1 cellular context compared by ENCODE assay signal in the genomic region with DNA sequence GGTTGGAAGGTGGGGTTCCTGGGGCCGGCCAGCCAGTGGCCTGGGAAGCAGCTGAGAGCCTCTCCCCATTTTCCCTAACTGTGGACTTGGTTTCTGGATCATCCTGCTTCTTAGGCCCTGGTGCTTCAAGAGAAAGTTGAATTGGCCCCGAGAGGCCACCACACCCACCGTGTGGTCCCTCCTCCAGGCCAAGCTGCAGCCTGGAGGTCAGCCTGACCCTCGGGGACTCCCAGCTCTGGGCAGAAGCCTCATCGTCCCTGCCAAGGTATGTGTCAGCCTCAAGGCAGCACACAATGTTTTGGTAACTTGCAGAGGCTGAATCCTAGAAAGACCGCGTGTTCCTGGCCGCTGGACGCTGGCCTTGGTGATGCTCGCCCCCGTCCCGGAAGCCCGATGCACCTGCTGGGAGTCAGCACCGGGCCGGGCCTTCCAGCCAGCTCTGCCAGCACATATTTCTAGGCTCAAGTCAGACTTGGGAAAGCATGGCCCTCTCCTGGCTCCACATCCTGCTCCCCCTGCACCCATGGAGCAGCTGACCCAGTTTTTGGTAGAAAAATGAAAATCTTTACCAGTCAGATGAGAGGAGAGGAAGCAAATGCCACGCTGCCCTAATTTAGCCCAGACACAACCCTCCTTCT.
TF ChIP-seq lines count a peak whose summit lies in the region.

No MANE protein-coding gene starts in this region.

TF ChIP-seq in HepG2, 621 proteins besides CTCF, POLR2A, EP300 and RAD21 (continued from another document and continues in another):
- TF ChIP-seq, protein P1, sequence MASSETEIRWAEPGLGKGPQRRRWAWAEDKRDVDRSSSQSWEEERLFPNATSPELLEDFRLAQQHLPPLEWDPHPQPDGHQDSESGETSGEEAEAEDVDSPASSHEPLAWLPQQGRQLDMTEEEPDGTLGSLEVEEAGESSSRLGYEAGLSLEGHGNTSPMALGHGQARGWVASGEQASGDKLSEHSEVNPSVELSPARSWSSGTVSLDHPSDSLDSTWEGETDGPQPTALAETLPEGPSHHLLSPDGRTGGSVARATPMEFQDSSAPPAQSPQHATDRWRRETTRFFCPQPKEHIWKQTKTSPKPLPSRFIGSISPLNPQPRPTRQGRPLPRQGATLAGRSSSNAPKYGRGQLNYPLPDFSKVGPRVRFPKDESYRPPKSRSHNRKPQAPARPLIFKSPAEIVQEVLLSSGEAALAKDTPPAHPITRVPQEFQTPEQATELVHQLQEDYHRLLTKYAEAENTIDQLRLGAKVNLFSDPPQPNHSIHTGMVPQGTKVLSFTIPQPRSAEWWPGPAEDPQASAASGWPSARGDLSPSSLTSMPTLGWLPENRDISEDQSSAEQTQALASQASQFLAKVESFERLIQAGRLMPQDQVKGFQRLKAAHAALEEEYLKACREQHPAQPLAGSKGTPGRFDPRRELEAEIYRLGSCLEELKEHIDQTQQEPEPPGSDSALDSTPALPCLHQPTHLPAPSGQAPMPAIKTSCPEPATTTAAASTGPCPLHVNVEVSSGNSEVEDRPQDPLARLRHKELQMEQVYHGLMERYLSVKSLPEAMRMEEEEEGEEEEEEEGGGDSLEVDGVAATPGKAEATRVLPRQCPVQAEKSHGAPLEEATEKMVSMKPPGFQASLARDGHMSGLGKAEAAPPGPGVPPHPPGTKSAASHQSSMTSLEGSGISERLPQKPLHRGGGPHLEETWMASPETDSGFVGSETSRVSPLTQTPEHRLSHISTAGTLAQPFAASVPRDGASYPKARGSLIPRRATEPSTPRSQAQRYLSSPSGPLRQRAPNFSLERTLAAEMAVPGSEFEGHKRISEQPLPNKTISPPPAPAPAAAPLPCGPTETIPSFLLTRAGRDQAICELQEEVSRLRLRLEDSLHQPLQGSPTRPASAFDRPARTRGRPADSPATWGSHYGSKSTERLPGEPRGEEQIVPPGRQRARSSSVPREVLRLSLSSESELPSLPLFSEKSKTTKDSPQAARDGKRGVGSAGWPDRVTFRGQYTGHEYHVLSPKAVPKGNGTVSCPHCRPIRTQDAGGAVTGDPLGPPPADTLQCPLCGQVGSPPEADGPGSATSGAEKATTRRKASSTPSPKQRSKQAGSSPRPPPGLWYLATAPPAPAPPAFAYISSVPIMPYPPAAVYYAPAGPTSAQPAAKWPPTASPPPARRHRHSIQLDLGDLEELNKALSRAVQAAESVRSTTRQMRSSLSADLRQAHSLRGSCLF (CRISPR knock-in tag; IDR thresholded peaks at IDR 0.05; ENCODE audit: borderline replicate concordance): no peak
- no peak for TF ChIP-seq ZNF776 (CRISPR knock-in tag; IDR thresholded peaks at IDR 0.05)
- no peak for TF ChIP-seq ZNF672 (CRISPR knock-in tag; IDR thresholded peaks at IDR 0.05)
- no peak for TF ChIP-seq ZFYVE20 (CRISPR knock-in tag; IDR thresholded peaks at IDR 0.05; ENCODE audit: borderline replicate concordance, low read depth)
- TF ChIP-seq ZNF652 (CRISPR knock-in tag; IDR thresholded peaks at IDR 0.05; ENCODE audit: borderline replicate concordance, low read depth): no peak
- TF ChIP-seq BCL6 (CRISPR knock-in tag; IDR thresholded peaks at IDR 0.05): peak; percentile 82
- TF ChIP-seq ZSCAN20 (CRISPR knock-in tag; IDR thresholded peaks at IDR 0.05; ENCODE audit: borderline replicate concordance): no peak
- TF ChIP-seq MIER3 (CRISPR knock-in tag; IDR thresholded peaks at IDR 0.05; ENCODE audit: borderline replicate concordance): no peak
- no peak for TF ChIP-seq ZNF331 (CRISPR knock-in tag; IDR thresholded peaks at IDR 0.05)
- no peak for TF ChIP-seq ZNF430 (CRISPR knock-in tag; IDR thresholded peaks at IDR 0.05)
- no peak; the same call in 1 of the 2 replicates for TF ChIP-seq ZSCAN29 (CRISPR knock-in tag; conservative IDR thresholded peaks at IDR 0.05)
- no peak for TF ChIP-seq CBX2 (IDR thresholded peaks at IDR 0.05; ENCODE audit: low read depth, low read length)
- TF ChIP-seq CBX2 (CRISPR knock-in tag; IDR thresholded peaks at IDR 0.05; ENCODE audit: low read depth): no peak
- no peak for TF ChIP-seq ATRX (CRISPR knock-in tag; IDR thresholded peaks at IDR 0.05; ENCODE audit: borderline replicate concordance)
- no peak; the same call in 1 of the 2 replicates for TF ChIP-seq HIVEP1 (CRISPR knock-in tag; IDR thresholded peaks at IDR 0.05)
- peak; percentile 8; the same call in 1 of the 2 replicates for TF ChIP-seq ZNF709 (CRISPR knock-in tag; IDR thresholded peaks at IDR 0.05)
- TF ChIP-seq ZC3H13 (CRISPR knock-in tag; IDR thresholded peaks at IDR 0.05): no peak
- 0 out of 2 replicates have a peak, but pooled peaks have one; percentile 11 for TF ChIP-seq HOXA3 (CRISPR knock-in tag; IDR thresholded peaks at IDR 0.05)
- no peak for TF ChIP-seq ZKSCAN1 (IDR thresholded peaks at IDR 0.05; ENCODE audit: low read length)
- TF ChIP-seq, protein P2, sequence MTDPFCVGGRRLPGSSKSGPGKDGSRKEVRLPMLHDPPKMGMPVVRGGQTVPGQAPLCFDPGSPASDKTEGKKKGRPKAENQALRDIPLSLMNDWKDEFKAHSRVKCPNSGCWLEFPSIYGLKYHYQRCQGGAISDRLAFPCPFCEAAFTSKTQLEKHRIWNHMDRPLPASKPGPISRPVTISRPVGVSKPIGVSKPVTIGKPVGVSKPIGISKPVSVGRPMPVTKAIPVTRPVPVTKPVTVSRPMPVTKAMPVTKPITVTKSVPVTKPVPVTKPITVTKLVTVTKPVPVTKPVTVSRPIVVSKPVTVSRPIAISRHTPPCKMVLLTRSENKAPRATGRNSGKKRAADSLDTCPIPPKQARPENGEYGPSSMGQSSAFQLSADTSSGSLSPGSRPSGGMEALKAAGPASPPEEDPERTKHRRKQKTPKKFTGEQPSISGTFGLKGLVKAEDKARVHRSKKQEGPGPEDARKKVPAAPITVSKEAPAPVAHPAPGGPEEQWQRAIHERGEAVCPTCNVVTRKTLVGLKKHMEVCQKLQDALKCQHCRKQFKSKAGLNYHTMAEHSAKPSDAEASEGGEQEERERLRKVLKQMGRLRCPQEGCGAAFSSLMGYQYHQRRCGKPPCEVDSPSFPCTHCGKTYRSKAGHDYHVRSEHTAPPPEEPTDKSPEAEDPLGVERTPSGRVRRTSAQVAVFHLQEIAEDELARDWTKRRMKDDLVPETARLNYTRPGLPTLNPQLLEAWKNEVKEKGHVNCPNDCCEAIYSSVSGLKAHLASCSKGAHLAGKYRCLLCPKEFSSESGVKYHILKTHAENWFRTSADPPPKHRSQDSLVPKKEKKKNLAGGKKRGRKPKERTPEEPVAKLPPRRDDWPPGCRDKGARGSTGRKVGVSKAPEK (CRISPR knock-in tag; IDR thresholded peaks at IDR 0.05; ENCODE audit: borderline replicate concordance): no peak
- no peak for TF ChIP-seq MAFG (CRISPR knock-in tag; IDR thresholded peaks at IDR 0.05)
- peak; percentile 80; the same call in 1 of the 2 replicates for TF ChIP-seq KDM5B (CRISPR knock-in tag; IDR thresholded peaks at IDR 0.05; ENCODE audit: borderline replicate concordance)
- TF ChIP-seq, protein P3, sequence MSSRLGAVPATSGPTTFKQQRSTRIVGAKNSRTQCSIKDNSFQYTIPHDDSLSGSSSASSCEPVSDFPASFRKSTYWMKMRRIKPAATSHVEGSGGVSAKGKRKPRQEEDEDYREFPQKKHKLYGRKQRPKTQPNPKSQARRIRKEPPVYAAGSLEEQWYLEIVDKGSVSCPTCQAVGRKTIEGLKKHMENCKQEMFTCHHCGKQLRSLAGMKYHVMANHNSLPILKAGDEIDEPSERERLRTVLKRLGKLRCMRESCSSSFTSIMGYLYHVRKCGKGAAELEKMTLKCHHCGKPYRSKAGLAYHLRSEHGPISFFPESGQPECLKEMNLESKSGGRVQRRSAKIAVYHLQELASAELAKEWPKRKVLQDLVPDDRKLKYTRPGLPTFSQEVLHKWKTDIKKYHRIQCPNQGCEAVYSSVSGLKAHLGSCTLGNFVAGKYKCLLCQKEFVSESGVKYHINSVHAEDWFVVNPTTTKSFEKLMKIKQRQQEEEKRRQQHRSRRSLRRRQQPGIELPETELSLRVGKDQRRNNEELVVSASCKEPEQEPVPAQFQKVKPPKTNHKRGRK (CRISPR knock-in tag; IDR thresholded peaks at IDR 0.05): no peak
- TF ChIP-seq, protein P4, sequence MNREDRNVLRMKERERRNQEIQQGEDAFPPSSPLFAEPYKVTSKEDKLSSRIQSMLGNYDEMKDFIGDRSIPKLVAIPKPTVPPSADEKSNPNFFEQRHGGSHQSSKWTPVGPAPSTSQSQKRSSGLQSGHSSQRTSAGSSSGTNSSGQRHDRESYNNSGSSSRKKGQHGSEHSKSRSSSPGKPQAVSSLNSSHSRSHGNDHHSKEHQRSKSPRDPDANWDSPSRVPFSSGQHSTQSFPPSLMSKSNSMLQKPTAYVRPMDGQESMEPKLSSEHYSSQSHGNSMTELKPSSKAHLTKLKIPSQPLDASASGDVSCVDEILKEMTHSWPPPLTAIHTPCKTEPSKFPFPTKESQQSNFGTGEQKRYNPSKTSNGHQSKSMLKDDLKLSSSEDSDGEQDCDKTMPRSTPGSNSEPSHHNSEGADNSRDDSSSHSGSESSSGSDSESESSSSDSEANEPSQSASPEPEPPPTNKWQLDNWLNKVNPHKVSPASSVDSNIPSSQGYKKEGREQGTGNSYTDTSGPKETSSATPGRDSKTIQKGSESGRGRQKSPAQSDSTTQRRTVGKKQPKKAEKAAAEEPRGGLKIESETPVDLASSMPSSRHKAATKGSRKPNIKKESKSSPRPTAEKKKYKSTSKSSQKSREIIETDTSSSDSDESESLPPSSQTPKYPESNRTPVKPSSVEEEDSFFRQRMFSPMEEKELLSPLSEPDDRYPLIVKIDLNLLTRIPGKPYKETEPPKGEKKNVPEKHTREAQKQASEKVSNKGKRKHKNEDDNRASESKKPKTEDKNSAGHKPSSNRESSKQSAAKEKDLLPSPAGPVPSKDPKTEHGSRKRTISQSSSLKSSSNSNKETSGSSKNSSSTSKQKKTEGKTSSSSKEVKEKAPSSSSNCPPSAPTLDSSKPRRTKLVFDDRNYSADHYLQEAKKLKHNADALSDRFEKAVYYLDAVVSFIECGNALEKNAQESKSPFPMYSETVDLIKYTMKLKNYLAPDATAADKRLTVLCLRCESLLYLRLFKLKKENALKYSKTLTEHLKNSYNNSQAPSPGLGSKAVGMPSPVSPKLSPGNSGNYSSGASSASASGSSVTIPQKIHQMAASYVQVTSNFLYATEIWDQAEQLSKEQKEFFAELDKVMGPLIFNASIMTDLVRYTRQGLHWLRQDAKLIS (CRISPR knock-in tag; IDR thresholded peaks at IDR 0.05): no peak
- no peak for TF ChIP-seq HNRNPL (IDR thresholded peaks at IDR 0.05; ENCODE audit: low read depth, low read length)
- TF ChIP-seq, protein P5, sequence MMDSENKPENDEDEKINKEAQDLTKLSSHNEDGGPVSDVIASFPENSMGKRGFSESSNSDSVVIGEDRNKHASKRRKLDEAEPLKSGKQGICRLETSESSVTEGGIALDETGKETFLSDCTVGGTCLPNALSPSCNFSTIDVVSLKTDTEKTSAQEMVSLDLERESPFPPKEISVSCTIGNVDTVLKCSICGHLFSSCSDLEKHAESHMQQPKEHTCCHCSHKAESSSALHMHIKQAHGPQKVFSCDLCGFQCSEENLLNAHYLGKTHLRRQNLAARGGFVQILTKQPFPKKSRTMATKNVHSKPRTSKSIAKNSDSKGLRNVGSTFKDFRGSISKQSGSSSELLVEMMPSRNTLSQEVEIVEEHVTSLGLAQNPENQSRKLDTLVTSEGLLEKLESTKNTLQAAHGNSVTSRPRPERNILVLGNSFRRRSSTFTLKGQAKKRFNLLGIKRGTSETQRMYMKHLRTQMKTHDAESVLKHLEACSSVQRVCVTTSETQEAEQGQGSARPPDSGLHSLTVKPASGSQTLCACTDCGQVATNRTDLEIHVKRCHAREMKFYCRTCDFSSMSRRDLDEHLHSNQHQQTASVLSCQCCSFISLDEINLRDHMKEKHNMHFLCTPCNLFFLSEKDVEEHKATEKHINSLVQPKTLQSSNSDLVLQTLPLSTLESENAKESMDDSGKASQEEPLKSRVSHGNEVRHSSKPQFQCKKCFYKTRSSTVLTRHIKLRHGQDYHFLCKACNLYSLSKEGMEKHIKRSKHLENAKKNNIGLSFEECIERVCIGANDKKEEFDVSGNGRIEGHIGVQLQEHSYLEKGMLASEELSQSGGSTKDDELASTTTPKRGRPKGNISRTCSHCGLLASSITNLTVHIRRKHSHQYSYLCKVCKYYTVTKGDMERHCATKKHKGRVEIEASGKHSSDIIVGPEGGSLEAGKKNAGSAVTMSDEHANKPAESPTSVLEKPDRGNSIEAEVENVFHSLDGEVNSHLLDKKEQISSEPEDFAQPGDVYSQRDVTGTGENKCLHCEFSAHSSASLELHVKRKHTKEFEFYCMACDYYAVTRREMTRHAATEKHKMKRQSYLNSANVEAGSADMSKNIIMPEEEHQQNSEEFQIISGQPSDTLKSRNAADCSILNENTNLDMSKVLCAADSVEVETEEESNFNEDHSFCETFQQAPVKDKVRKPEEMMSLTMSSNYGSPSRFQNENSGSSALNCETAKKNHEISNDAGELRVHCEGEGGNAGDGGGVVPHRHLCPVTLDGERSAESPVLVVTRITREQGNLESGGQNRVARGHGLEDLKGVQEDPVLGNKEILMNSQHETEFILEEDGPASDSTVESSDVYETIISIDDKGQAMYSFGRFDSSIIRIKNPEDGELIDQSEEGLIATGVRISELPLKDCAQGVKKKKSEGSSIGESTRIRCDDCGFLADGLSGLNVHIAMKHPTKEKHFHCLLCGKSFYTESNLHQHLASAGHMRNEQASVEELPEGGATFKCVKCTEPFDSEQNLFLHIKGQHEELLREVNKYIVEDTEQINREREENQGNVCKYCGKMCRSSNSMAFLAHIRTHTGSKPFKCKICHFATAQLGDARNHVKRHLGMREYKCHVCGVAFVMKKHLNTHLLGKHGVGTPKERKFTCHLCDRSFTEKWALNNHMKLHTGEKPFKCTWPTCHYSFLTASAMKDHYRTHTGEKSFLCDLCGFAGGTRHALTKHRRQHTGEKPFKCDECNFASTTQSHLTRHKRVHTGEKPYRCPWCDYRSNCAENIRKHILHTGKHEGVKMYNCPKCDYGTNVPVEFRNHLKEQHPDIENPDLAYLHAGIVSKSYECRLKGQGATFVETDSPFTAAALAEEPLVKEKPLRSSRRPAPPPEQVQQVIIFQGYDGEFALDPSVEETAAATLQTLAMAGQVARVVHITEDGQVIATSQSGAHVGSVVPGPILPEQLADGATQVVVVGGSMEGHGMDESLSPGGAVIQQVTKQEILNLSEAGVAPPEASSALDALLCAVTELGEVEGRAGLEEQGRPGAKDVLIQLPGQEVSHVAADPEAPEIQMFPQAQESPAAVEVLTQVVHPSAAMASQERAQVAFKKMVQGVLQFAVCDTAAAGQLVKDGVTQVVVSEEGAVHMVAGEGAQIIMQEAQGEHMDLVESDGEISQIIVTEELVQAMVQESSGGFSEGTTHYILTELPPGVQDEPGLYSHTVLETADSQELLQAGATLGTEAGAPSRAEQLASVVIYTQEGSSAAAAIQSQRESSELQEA (CRISPR knock-in tag; IDR thresholded peaks at IDR 0.05; ENCODE audit: not compliant biosample characterization): no peak
- TF ChIP-seq ZNF678 (CRISPR knock-in tag; IDR thresholded peaks at IDR 0.05): 0 out of 2 replicates have a peak, but pooled peaks have one; percentile 38
- no peak for TF ChIP-seq TCF7 (IDR thresholded peaks at IDR 0.05; ENCODE audit: low read depth)
- no peak for TF ChIP-seq NR3C1 (CRISPR knock-in tag; IDR thresholded peaks at IDR 0.05)
- no peak for TF ChIP-seq RARG (CRISPR knock-in tag; IDR thresholded peaks at IDR 0.05; ENCODE audit: low read depth)
- peak; percentile 70 for TF ChIP-seq ELF1 (CRISPR knock-in tag; IDR thresholded peaks at IDR 0.05)
- no peak for TF ChIP-seq ZNF556 (CRISPR knock-in tag; IDR thresholded peaks at IDR 0.05; ENCODE audit: borderline replicate concordance)
- no peak for TF ChIP-seq NFIB (CRISPR knock-in tag; IDR thresholded peaks at IDR 0.05; ENCODE audit: borderline replicate concordance)
- no peak for TF ChIP-seq ZNF660 (CRISPR knock-in tag; IDR thresholded peaks at IDR 0.05; ENCODE audit: borderline replicate concordance, low read depth)
- no peak for TF ChIP-seq HMG20A (CRISPR knock-in tag; IDR thresholded peaks at IDR 0.05; ENCODE audit: borderline replicate concordance)
- no peak for TF ChIP-seq FLYWCH1 (CRISPR knock-in tag; IDR thresholded peaks at IDR 0.05)
